Comparison of ENCODE assay signal across 20 cellular contexts in the genomic region with DNA sequence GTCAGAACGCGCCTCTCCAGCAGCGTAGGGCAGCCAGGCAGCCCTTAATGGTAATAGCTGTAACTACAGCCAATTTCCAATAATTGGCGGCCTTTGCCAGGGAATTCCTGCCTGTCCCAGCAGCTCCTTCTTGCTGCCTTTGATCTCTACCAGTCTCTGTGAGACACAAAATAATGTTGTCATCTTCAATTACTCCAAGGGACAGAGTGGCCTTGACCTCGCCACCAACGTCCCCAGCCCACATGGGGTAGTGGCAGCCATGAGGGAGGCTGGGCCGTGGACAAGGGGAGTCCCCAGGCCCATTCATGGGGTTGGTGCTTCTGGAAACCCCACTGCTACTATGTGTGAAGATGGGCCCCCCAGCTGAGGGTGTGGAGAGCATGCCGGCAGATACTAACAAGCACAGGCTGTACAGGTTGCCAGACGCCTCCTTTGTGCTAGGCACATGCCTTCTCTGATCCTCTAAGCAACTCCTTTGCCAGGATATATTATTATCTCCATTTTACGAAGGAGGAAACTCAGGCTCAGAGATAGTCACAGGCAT. TPM values are rescaled to one million over a fixed set of nuclear protein-coding genes. Genes with fewer than 3 reads are reported as not detected.
A peak's percentile ranks its signal among the peaks of the same experiment; 100 is the strongest.
DNase-seq lines count a peak whose midpoint lies in the region; TF ChIP-seq lines count a peak whose summit lies in the region.
"Had no signal": no experiment of that assay in that cellular context is flagged by ENCODE, and none has a peak within 500 bp of the region (broad histone marks: within the 10 kb centered on the region; RNA-seq: fewer than 3 reads in every experiment).

No MANE protein-coding gene starts in this region.

- no peak for DNase-seq in breast epithelium (ENCODE audit: low spot score in 2 of 2)
- no peak for DNase-seq in mammary epithelial cell
- DNase-seq in coronary artery (ENCODE audit: low spot score): peak; percentile 52
- no peak for DNase-seq in neuronal stem cell (ENCODE audit: low spot score)
- no peak for DNase-seq in substantia nigra (lab: John Stamatoyannopoulos, UW)
- no peak for DNase-seq in head of caudate nucleus
- DNase-seq in NCI-H1048 (lab: John Stamatoyannopoulos, UW): no peak
- DNase-seq: CD4-positive, CD25-positive, alpha-beta regulatory T cell; CD8-positive, alpha-beta memory T cell; COR-L47; DMS 273 treated with DMSO at 0.1 percent for 48 hours; DMS53; DND-41; EL; GOT3 had no signal

- BruUV-seq in mammary epithelial cell (replicated peaks; lab: Mats Ljungman, UMichigan): no TSS peak

- no peak overlapping the region for H4K8ac ChIP-seq in neuronal stem cell (ENCODE audit: low read depth, low read length)

- no peak overlapping the region for H3K23ac ChIP-seq in neuronal stem cell (ENCODE audit: low read depth, low read length, poor library complexity)

- no peak overlapping the region for H2BK120ac ChIP-seq in neuronal stem cell (ENCODE audit: low read depth, low read length)

- no peaks in the 10 kb centered on the region for H3K36me3 ChIP-seq in breast epithelium
- H3K36me3 ChIP-seq in mammary epithelial cell (ENCODE audit: insufficient read depth, low read length): no peaks in the 10 kb centered on the region
- no peaks in the 10 kb centered on the region for H3K36me3 ChIP-seq in neuronal stem cell (replicated peaks in 1 of 2; ENCODE audit: control insufficient read depth in 2 of 2, insufficient read depth in 2 of 2, low read length in 2 of 2)
- H3K36me3 ChIP-seq: BLaER1 treated with 17β-estradiol and CSF1 and Interleukin-3, amounts not matched to agents 10 nM and 100 nM; HAP-1 had no signal

- dilution Hi-C loops in mammary epithelial cell (cut with HindIII; ENCODE audit: low sequenced_read_pairs): no loop called here

- H2BK5ac ChIP-seq in neuronal stem cell (ENCODE audit: low read length): no peak overlapping the region

- no peak overlapping the region for H2AFZ ChIP-seq in mammary epithelial cell (ENCODE audit: low read depth, low read length)
- H2AFZ ChIP-seq in neuronal stem cell (ENCODE audit: low read length): no peak overlapping the region

- in situ Hi-C loops in mammary epithelial cell (cut with MboI; ENCODE audit: low sequenced_read_pairs in 2 of 2): no loop called here

- no peak overlapping the region for H2BK12ac ChIP-seq in neuronal stem cell (ENCODE audit: low read length)

- WGBS in mammary epithelial cell (ENCODE audit: low coverage, missing lambda C conversion rate): 16% methylated on average over 9 of the region's 10 CpGs
- WGBS in neuronal stem cell (ENCODE audit: extremely low coverage in 2 of 2, insufficient read length in 2 of 2, insufficient replicate concordance in 1 of 2), 2 donors: no CpG with 5 or more reads among the region's 10 CpGs

- no peak overlapping the region for H3K9ac ChIP-seq in mammary epithelial cell (ENCODE audit: insufficient read depth, low read length)
- H3K9ac ChIP-seq in neuronal stem cell (ENCODE audit: low read depth, low read length, poor library complexity): no peak overlapping the region
- H3K9ac ChIP-seq: BLaER1 treated with 17β-estradiol and CSF1 and Interleukin-3, amounts not matched to agents 10 nM and 100 nM had no signal

- H3K4me2 ChIP-seq in mammary epithelial cell (ENCODE audit: insufficient read depth, low read depth, low read length) (no peak overlapping the region), neuronal stem cell (ENCODE audit: insufficient read depth, low read length, poor library complexity, severe bottlenecking) (no peak overlapping the region)
- H3K4me2 ChIP-seq: BLaER1 treated with 17β-estradiol and CSF1 and Interleukin-3, amounts not matched to agents 10 nM and 100 nM had no signal

- H3K4me1 ChIP-seq in breast epithelium (peaks cover 0 to 10% of the 10 kb centered on the region in 2 donors), mammary epithelial cell (ENCODE audit: insufficient read depth, low read length) (peaks cover 16% of the 10 kb centered on the region), neuronal stem cell (ENCODE audit: control insufficient read depth in 2 of 2, insufficient read depth in 1 of 2, low read depth in 1 of 2, low read length in 2 of 2) (peaks cover 0 to 3% of the 10 kb centered on the region in 2 donors)
- H3K4me1 ChIP-seq: BLaER1 treated with 17β-estradiol and CSF1 and Interleukin-3, amounts not matched to agents 10 nM and 100 nM; HAP-1 had no signal

- no peak for TF ChIP-seq POLR2A in breast epithelium (IDR thresholded peaks at IDR 0.05)

- H4K20me1 ChIP-seq in mammary epithelial cell (ENCODE audit: insufficient read depth, low read length): no peaks in the 10 kb centered on the region
- H4K20me1 ChIP-seq: BLaER1 treated with 17β-estradiol and CSF1 and Interleukin-3, amounts not matched to agents 10 nM and 100 nM had no signal

- no peak overlapping the region for H2BK15ac ChIP-seq in neuronal stem cell (ENCODE audit: low read length)

- no peak overlapping the region for H4K91ac ChIP-seq in neuronal stem cell (ENCODE audit: low read depth, low read length, poor library complexity)

- peak overlapping the region; percentile 22 to 67 for H3K27ac ChIP-seq in breast epithelium
- no peak overlapping the region for H3K27ac ChIP-seq in mammary epithelial cell (ENCODE audit: insufficient read depth, low read depth, low read length)
- H3K27ac ChIP-seq in C4-2B: peak overlapping the region; percentile 6; the same call in 1 of the 2 replicates
- no peak overlapping the region for H3K27ac ChIP-seq in coronary artery
- H3K27ac ChIP-seq in neuronal stem cell (replicated peaks; ENCODE audit: low read length): no peak overlapping the region
- H3K27ac ChIP-seq in substantia nigra (ENCODE audit: low read depth, low read length, poor library complexity, severe bottlenecking): no peak overlapping the region
- H3K27ac ChIP-seq: BLaER1 treated with 17β-estradiol and CSF1 and Interleukin-3, amounts not matched to agents 10 nM and 100 nM had no signal

- no peaks in the 10 kb centered on the region for H3K27me3 ChIP-seq in breast epithelium
- no peaks in the 10 kb centered on the region for H3K27me3 ChIP-seq in mammary epithelial cell (ENCODE audit: insufficient read depth, low read length)
- no peaks in the 10 kb centered on the region for H3K27me3 ChIP-seq in neuronal stem cell (ENCODE audit: control insufficient read depth in 3 of 3, insufficient read depth in 3 of 3, low read depth in 1 of 3, low read length in 3 of 3)
- H3K27me3 ChIP-seq: BLaER1 treated with 17β-estradiol and CSF1 and Interleukin-3, amounts not matched to agents 10 nM and 100 nM had no signal

- H3K79me1 ChIP-seq in neuronal stem cell (ENCODE audit: low read depth, low read length): no peaks in the 10 kb centered on the region

- H3K9me3 ChIP-seq in breast epithelium (peaks cover 0 to 4% of the 10 kb centered on the region in 2 donors), mammary epithelial cell (replicated peaks; ENCODE audit: insufficient read depth, low read length) (no peaks in the 10 kb centered on the region), neuronal stem cell (replicated peaks in 1 of 2; ENCODE audit: control insufficient read depth in 2 of 2, insufficient read depth in 1 of 2, low read depth in 1 of 2, low read length in 2 of 2) (peaks cover 0 to 2% of the 10 kb centered on the region in 2 donors)
- H3K9me3 ChIP-seq: BLaER1 treated with 17β-estradiol and CSF1 and Interleukin-3, amounts not matched to agents 10 nM and 100 nM; HAP-1 had no signal

- peak overlapping the region; percentile 15 for H2AK5ac ChIP-seq in neuronal stem cell (ENCODE audit: low read depth, low read length)

- no peak overlapping the region for H3K18ac ChIP-seq in neuronal stem cell (ENCODE audit: low read length)

- H3K79me2 ChIP-seq in mammary epithelial cell (ENCODE audit: insufficient read depth, low read length): no peaks in the 10 kb centered on the region

- H3K14ac ChIP-seq in neuronal stem cell (ENCODE audit: low read length): no peak overlapping the region

- CTCF ChIA-PET in mammary epithelial cell (lab: Charles Lee; ENCODE audit: low non-redundant PET): no interaction called here

- TF ChIP-seq CTCF in breast epithelium (IDR thresholded peaks at IDR 0.05) (no peak), mammary epithelial cell (conservative IDR thresholded peaks at IDR 0.05 in 1 of 2, IDR thresholded peaks at IDR 0.05 in 1 of 2; ENCODE audit: extremely low read depth in 1 of 2, insufficient read depth in 1 of 2, low read depth in 1 of 2, low read length in 2 of 2) (no peak), C4-2B (conservative IDR thresholded peaks at IDR 0.05) (no peak), coronary artery (IDR thresholded peaks at IDR 0.05) (no peak)

- intact Hi-C loops in breast epithelium (cut with DNase I; ENCODE audit: low total_unique reads): no loop called here
- intact Hi-C loops in mammary epithelial cell (cut with micrococcal nuclease): no loop called here
- intact Hi-C loops in head of caudate nucleus (cut with DNase I): no loop called here

- no peak overlapping the region for H3K4me3 ChIP-seq in breast epithelium
- H3K4me3 ChIP-seq in mammary epithelial cell (replicated peaks in 1 of 3; ENCODE audit: insufficient read depth in 1 of 3, low read depth in 2 of 3, low read length in 3 of 3): no peak overlapping the region
- H3K4me3 ChIP-seq in coronary artery: no peak overlapping the region
- H3K4me3 ChIP-seq in neuronal stem cell (ENCODE audit: low read length in 2 of 2): no peak overlapping the region
- H3K4me3 ChIP-seq: BLaER1 treated with 17β-estradiol and CSF1 and Interleukin-3, amounts not matched to agents 10 nM and 100 nM; GM12878; HAP-1 had no signal

- no peak overlapping the region for H3K4ac ChIP-seq in neuronal stem cell (ENCODE audit: low read length)

RNA-seq across cellular contexts. Expression of gene CLMN, which starts 17.4 kb away (rescaled TPM):
- total RNA-seq in breast epithelium (10 to 100 TPM; 23.7 to 73.6 (median 48.5) TPM), mammary epithelial cell (10 to 100 TPM; 12.2 to 64.3 TPM)
- polyA plus RNA-seq in mammary epithelial cell: 12.0 TPM
- 45.1 TPM for polyA minus RNA-seq in mammary epithelial cell
- polyA plus RNA-seq in neuronal stem cell (2013, experiment 1 of 2): 7.4 TPM
- polyA plus RNA-seq in neuronal stem cell (2013, experiment 2 of 2): 7.1 TPM
- total RNA-seq: G401 had no signal

Comparison
In these comparisons a context has a peak if more than half of its experiments do, and no peak if none do; other contexts are left out.
1. H3K27ac ChIP-seq: peak in breast epithelium (2 of 2) and C4-2B (single experiment); none in mammary epithelial cell (single experiment), coronary artery (0 of 2), neuronal stem cell (single experiment) and substantia nigra (single experiment).